In the genomic region with DNA sequence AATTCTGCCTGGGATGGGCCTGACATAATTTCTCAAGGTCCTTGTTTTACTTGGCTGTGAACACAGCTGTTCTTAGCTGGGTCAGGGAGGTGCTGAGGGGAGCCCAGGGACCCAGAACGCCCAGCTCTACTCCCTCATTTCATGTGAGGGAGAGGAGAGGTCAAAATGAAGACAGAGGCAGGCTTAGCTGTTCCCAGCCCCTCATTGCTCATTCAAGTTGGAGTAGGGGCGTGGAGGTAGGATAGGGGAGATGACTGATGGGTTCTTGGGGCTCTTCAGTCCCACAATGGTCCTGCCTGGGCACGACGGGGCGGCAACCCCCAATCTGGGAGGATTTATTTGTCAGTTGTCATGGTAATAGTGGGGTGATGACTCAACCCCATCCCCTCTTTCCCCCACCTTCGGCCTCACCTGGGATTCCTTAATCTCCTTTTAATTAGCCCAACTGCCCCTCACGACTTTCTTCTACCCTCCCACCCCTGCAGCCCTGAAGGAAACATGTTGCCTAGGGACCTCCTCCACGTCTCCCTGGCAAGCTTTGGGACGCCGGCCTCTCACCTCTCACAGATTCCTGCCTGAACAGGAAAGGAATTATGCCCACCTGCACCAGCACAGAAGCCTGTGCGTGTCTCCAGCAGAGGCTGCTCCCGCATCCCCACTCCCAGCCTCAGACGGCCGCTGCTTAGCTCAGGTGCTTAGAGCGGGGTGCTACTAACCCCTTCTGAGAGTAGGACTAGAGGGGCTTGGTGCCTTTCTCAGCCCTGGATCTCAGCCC, we compare ENCODE assay signal across 1 cellular context.
TF ChIP-seq lines count a peak whose summit lies in the region.

No MANE protein-coding gene starts in this region.

TF ChIP-seq in HepG2, 621 proteins besides CTCF, POLR2A, EP300 and RAD21:
- TF ChIP-seq PHF8 (CRISPR knock-in tag; IDR thresholded peaks at IDR 0.05): no peak
- no peak for TF ChIP-seq ZNF816 (CRISPR knock-in tag; IDR thresholded peaks at IDR 0.05; ENCODE audit: borderline replicate concordance)
- no peak for TF ChIP-seq TARDBP (CRISPR knock-in tag; IDR thresholded peaks at IDR 0.05)
- no peak for TF ChIP-seq ZBTB7A (CRISPR knock-in tag; IDR thresholded peaks at IDR 0.05)
- no peak for TF ChIP-seq FOSL1 (CRISPR knock-in tag; IDR thresholded peaks at IDR 0.05; ENCODE audit: borderline replicate concordance)
- TF ChIP-seq MYNN (CRISPR knock-in tag; IDR thresholded peaks at IDR 0.05; ENCODE audit: low read depth): no peak
